ENCODE assay signal across 8 cellular contexts in genomic region chr11:64777449-64778222, GRCh38. TPM values are rescaled to one million over a fixed set of nuclear protein-coding genes. Genes with fewer than 3 reads are reported as not detected.
DNase-seq lines count a peak whose midpoint lies in the region; TF ChIP-seq lines count a peak whose summit lies in the region.

No MANE protein-coding gene starts in this region.

- H3K27ac Mint-ChIP-seq in nephron progenitor cell, result peak overlapping the region; percentile 97

- peak; percentile 76 to 84 for DNase-seq in NCI-H2081 (lab: John Stamatoyannopoulos, UW)
- DNase-seq in NCI-H2081 treated with DMSO at 0.1 percent for 48 hours (lab: John Stamatoyannopoulos, UW), result no peak
- peak; percentile 60 for DNase-seq in HT1080 (ENCODE audit: low read depth)
- peak; percentile 79 for DNase-seq in RKO (ENCODE audit: low spot score)
- peak; percentile 94 for DNase-seq in activated effector memory CD4-positive, alpha-beta T cell treated with anti-CD3 and anti-CD28 coated beads, Interleukin-2, amount 50 U/mL, for 16 hours
- DNase-seq in fibroblast of the conjunctiva (ENCODE audit: low read depth), result peak; percentile 48
- DNase-seq in nephron progenitor cell, result peak; percentile 85
- peak; percentile 78 for DNase-seq in stimulated activated naive CD4-positive, alpha-beta T cell treated with Interleukin-2 at 50 U/mL for 16 hours (lab: John Stamatoyannopoulos, UW)

- H3K4me3 Mint-ChIP-seq in nephron progenitor cell, result peak overlapping the region; percentile 94

- no peak for TF ChIP-seq CTCF in nephron progenitor cell (IDR thresholded peaks at IDR 0.05)

- peaks cover 55% of the 10 kb centered on the region for H3K4me1 Mint-ChIP-seq in nephron progenitor cell

- H3K36me3 Mint-ChIP-seq in nephron progenitor cell (ENCODE audit: low read depth), result peaks cover 49% of the 10 kb centered on the region

- H3K27me3 Mint-ChIP-seq in nephron progenitor cell (ENCODE audit: low read depth, poor library complexity), result no peaks in the 10 kb centered on the region

- H3K9me3 Mint-ChIP-seq in nephron progenitor cell, result no peaks in the 10 kb centered on the region

RNA-seq across cellular contexts. Expression of gene SF1, which starts 0.7 kb away (rescaled TPM):
- 110 and 153 TPM in 2 replicates for total RNA-seq in HT1080 (2014; rRNA removed; shearing (Covaris generic))
- 165 and 231 TPM in 2 replicates for polyA plus RNA-seq in HT1080 (2015; cell fraction: cytosol; rRNA removed)
- 334 and 342 TPM in 2 replicates for polyA plus RNA-seq in HT1080 (2015; cell fraction: nucleus; rRNA removed)

RNA-seq across cellular contexts. Expression of gene PYGM, which starts 17.9 kb away (rescaled TPM):
- total RNA-seq in HT1080 (2014; rRNA removed; shearing (Covaris generic)), result 0.02 TPM in 1 of 2 replicates, not detected in the other
- not detected in 2 replicates for polyA plus RNA-seq in HT1080 (2015; cell fraction: cytosol; rRNA removed)
- polyA plus RNA-seq in HT1080 (2015; cell fraction: nucleus; rRNA removed), result 0.09 and 0.11 TPM in 2 replicates

RNA-seq across cellular contexts. Expression of gene MAP4K2, which starts 25.4 kb away (rescaled TPM):
- total RNA-seq in HT1080 (2014; rRNA removed; shearing (Covaris generic)), result 19.2 and 23.3 TPM in 2 replicates
- polyA plus RNA-seq in HT1080 (2015; cell fraction: cytosol; rRNA removed), result 13.7 and 22.1 TPM in 2 replicates
- 26.9 and 31.6 TPM in 2 replicates for polyA plus RNA-seq in HT1080 (2015; cell fraction: nucleus; rRNA removed)

RNA-seq across cellular contexts. Expression of gene MEN1, which starts 32.7 kb away (rescaled TPM):
- total RNA-seq in HT1080 (2014; rRNA removed; shearing (Covaris generic)), result 22.3 and 34.1 TPM in 2 replicates
- polyA plus RNA-seq in HT1080 (2015; cell fraction: cytosol; rRNA removed), result 49.3 and 56.7 TPM in 2 replicates
- 71.2 and 75.4 TPM in 2 replicates for polyA plus RNA-seq in HT1080 (2015; cell fraction: nucleus; rRNA removed)

RNA-seq across cellular contexts. Expression of gene RASGRP2, which starts 33.7 kb away (rescaled TPM):
- total RNA-seq in HT1080 (2014; rRNA removed; shearing (Covaris generic)), result not detected in 2 replicates
- polyA plus RNA-seq in HT1080 (2015; cell fraction: cytosol; rRNA removed), result not detected in 2 replicates
- polyA plus RNA-seq in HT1080 (2015; cell fraction: nucleus; rRNA removed), result not detected in 2 replicates
